ENCODE assay signal across 16 cellular contexts in genomic region chr10:100146398-100146797, GRCh38. TPM values are rescaled to one million over a fixed set of nuclear protein-coding genes. Genes with fewer than 3 reads are reported as not detected.
DNase-seq lines count a peak whose midpoint lies in the region; ATAC-seq and TF ChIP-seq lines count a peak whose summit lies in the region.
"Had no signal": no experiment of that assay in that cellular context is flagged by ENCODE, and none has a peak within 500 bp of the region (broad histone marks: within the 10 kb centered on the region; RNA-seq: fewer than 3 reads in every experiment).

No MANE protein-coding gene starts in this region.

- POLR2A ChIA-PET in HEK293 (lab: Yijun Ruan, JAX) = interaction anchor here (0.6 kb wide), 1 partner anchor 556 kb away, joined by 5 read pairs; no protein-coding TSS in a partner anchor
- POLR2A ChIA-PET in WTC11 (lab: Charles Lee) = no interaction called here

- WGBS in prostate gland = 75% methylated on average over 4 of the region's 4 CpGs

- CTCF ChIA-PET in HEK293 (lab: Yijun Ruan, JAX) (no interaction called here), WTC11 (lab: Charles Lee) (interaction anchor here (0.9 to 1.2 kb wide), 2 partner anchors 100 to 300 kb away, joined by 3 to 5 read pairs; no protein-coding TSS in a partner anchor)

- TF ChIP-seq CTCF in HEK293 (tag by site-specific recombination; IDR thresholded peaks at IDR 0.05) (no peak), WTC11 (IDR thresholded peaks at IDR 0.05) (no peak), prostate gland (IDR thresholded peaks at IDR 0.05) (no peak)

- no peaks in the 10 kb centered on the region for H3K27me3 ChIP-seq in prostate gland (replicated peaks; ENCODE audit: insufficient read depth)
- H3K27me3 ChIP-seq: BLaER1 had no signal

- TF ChIP-seq POLR2A in prostate gland (IDR thresholded peaks at IDR 0.05) = no peak

- 0 out of 2 replicates have a peak overlapping the region, but pooled peaks have one; percentile 25 for H3K27ac Mint-ChIP-seq in WTC11
- H3K27ac Mint-ChIP-seq: B cell; CD4-positive, CD25-positive, alpha-beta regulatory T cell; CD8-positive, alpha-beta T cell had no signal

- no peaks in the 10 kb centered on the region for H3K9me3 ChIP-seq in HEK293 (ENCODE audit: control insufficient read depth, insufficient read depth, low read depth, low read length)
- H3K9me3 ChIP-seq in prostate gland = no peaks in the 10 kb centered on the region
- H3K9me3 ChIP-seq: BLaER1, Caco-2, HAP-1 had no signal

- H3K4me1 Mint-ChIP-seq in WTC11 = peaks cover 14% of the 10 kb centered on the region

- no peaks in the 10 kb centered on the region; the same call in 1 of the 2 replicates for H3K27me3 Mint-ChIP-seq in WTC11 (ENCODE audit: low read depth)

- DNase-seq in WTC11 (ENCODE audit: low spot score) (no peak), prostate gland (ENCODE audit: low spot score) (no peak), NCI-H1092 treated with DMSO at 0.1 percent for 48 hours (lab: John Stamatoyannopoulos, UW) (no peak)
- DNase-seq in effector CD4-positive, alpha-beta T cell = no peak
- DNase-seq: Caco-2; CD4-positive, CD25-positive, alpha-beta regulatory T cell; CD8-positive, alpha-beta T cell; DMS153; DND-41; GOT3 had no signal

- H3K27ac ChIP-seq in HEK293 (ENCODE audit: extremely low read depth, low read depth, low read length) (no peak overlapping the region), prostate gland (no peak overlapping the region)
- H3K27ac ChIP-seq: BLaER1, C4-2B had no signal

- ATAC-seq in WTC11 (no peak), esophagus mucosa (peak; percentile 40)
- ATAC-seq: CD8-positive, alpha-beta T cell had no signal

- H3K36me3 ChIP-seq in HEK293 (ENCODE audit: control insufficient read depth in 2 of 2, insufficient read depth in 1 of 2, low read length in 2 of 2) (peaks cover 0 to 10% of the 10 kb centered on the region in 2 experiments; a peak in 1 of 3 replicates), prostate gland (no peaks in the 10 kb centered on the region)

- no peak overlapping the region for H3K4me3 Mint-ChIP-seq in WTC11
- H3K4me3 Mint-ChIP-seq: B cell; CD4-positive, CD25-positive, alpha-beta regulatory T cell; CD8-positive, alpha-beta T cell had no signal

- H3K4me1 ChIP-seq in HEK293 (ENCODE audit: control insufficient read depth, insufficient read depth, low read length) = no peaks in the 10 kb centered on the region
- no peaks in the 10 kb centered on the region for H3K4me1 ChIP-seq in prostate gland (replicated peaks)
- H3K4me1 ChIP-seq: Caco-2 had no signal

- peaks cover 7% of the 10 kb centered on the region; the same call in 1 of the 2 replicates for H3K9me3 Mint-ChIP-seq in WTC11
- H3K9me3 Mint-ChIP-seq: CD8-positive, alpha-beta T cell had no signal

- H3K4me3 ChIP-seq in HEK293 (ENCODE audit: low read depth, low read length) = no peak overlapping the region
- no peak overlapping the region for H3K4me3 ChIP-seq in prostate gland
- H3K4me3 ChIP-seq: BLaER1, HAP-1 had no signal

- peaks cover 2% of the 10 kb centered on the region; the same call in 1 of the 2 replicates for H3K36me3 Mint-ChIP-seq in WTC11

- intact Hi-C loops in prostate gland (cut with DNase I) = no loop called here

TF ChIP-seq in HEK293, 187 proteins besides CTCF, POLR2A, EP300 and RAD21:
- TF ChIP-seq ZNF202 (tag by site-specific recombination; IDR thresholded peaks at IDR 0.05; ENCODE audit: borderline replicate concordance) (no peak), ZNF140 (tag by site-specific recombination; IDR thresholded peaks at IDR 0.05) (peak; percentile 68; the same call in 1 of the 2 replicates)

TF ChIP-seq in WTC11, 78 proteins besides CTCF, POLR2A, EP300 and RAD21:
- no peak for TF ChIP-seq IRF2 (CRISPR knock-in tag; IDR thresholded peaks at IDR 0.05; ENCODE audit: borderline replicate concordance, low read depth)
- TF ChIP-seq TCF7 (CRISPR knock-in tag; IDR thresholded peaks at IDR 0.05; ENCODE audit: low read depth) = no peak
- no peak for TF ChIP-seq FOXJ3 (CRISPR knock-in tag; IDR thresholded peaks at IDR 0.05; ENCODE audit: borderline replicate concordance)
- no peak for TF ChIP-seq MXD4 (CRISPR knock-in tag; IDR thresholded peaks at IDR 0.05; ENCODE audit: borderline replicate concordance)
- TF ChIP-seq ATF6 (CRISPR knock-in tag; IDR thresholded peaks at IDR 0.05) = no peak
- TF ChIP-seq ZNF138 (CRISPR knock-in tag; conservative IDR thresholded peaks at IDR 0.05) = no peak
- TF ChIP-seq MAX (CRISPR knock-in tag; IDR thresholded peaks at IDR 0.05) = no peak
- TF ChIP-seq, protein P1, sequence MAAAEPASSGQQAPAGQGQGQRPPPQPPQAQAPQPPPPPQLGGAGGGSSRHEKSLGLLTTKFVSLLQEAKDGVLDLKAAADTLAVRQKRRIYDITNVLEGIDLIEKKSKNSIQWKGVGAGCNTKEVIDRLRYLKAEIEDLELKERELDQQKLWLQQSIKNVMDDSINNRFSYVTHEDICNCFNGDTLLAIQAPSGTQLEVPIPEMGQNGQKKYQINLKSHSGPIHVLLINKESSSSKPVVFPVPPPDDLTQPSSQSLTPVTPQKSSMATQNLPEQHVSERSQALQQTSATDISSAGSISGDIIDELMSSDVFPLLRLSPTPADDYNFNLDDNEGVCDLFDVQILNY (CRISPR knock-in tag; IDR thresholded peaks at IDR 0.05) = no peak
- no peak for TF ChIP-seq FOXK1 (CRISPR knock-in tag; IDR thresholded peaks at IDR 0.05)
- TF ChIP-seq NR1H2 (CRISPR knock-in tag; IDR thresholded peaks at IDR 0.05) = no peak
- TF ChIP-seq ZNF416 (CRISPR knock-in tag; IDR thresholded peaks at IDR 0.05) = no peak
- TF ChIP-seq PREB (CRISPR knock-in tag; IDR thresholded peaks at IDR 0.05; ENCODE audit: borderline replicate concordance) = no peak
- TF ChIP-seq TEAD1 (CRISPR knock-in tag; IDR thresholded peaks at IDR 0.05) = no peak
- TF ChIP-seq, protein P2, sequence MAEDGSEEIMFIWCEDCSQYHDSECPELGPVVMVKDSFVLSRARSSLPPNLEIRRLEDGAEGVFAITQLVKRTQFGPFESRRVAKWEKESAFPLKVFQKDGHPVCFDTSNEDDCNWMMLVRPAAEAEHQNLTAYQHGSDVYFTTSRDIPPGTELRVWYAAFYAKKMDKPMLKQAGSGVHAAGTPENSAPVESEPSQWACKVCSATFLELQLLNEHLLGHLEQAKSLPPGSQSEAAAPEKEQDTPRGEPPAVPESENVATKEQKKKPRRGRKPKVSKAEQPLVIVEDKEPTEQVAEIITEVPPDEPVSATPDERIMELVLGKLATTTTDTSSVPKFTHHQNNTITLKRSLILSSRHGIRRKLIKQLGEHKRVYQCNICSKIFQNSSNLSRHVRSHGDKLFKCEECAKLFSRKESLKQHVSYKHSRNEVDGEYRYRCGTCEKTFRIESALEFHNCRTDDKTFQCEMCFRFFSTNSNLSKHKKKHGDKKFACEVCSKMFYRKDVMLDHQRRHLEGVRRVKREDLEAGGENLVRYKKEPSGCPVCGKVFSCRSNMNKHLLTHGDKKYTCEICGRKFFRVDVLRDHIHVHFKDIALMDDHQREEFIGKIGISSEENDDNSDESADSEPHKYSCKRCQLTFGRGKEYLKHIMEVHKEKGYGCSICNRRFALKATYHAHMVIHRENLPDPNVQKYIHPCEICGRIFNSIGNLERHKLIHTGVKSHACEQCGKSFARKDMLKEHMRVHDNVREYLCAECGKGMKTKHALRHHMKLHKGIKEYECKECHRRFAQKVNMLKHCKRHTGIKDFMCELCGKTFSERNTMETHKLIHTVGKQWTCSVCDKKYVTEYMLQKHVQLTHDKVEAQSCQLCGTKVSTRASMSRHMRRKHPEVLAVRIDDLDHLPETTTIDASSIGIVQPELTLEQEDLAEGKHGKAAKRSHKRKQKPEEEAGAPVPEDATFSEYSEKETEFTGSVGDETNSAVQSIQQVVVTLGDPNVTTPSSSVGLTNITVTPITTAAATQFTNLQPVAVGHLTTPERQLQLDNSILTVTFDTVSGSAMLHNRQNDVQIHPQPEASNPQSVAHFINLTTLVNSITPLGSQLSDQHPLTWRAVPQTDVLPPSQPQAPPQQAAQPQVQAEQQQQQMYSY (CRISPR knock-in tag; IDR thresholded peaks at IDR 0.05) = no peak

RNA-seq across cellular contexts. Expression of gene ERLIN1, which starts 39.4 kb away (rescaled TPM):
- total RNA-seq in WTC11 (2021) = 23.5 to 33.4 TPM (median 31.5 TPM) in 3 replicates
- 29.5 TPM for total RNA-seq in esophagus mucosa
- total RNA-seq in prostate gland = 10 to 100 TPM; 18.1 to 23.8 TPM
